In the genomic region with DNA sequence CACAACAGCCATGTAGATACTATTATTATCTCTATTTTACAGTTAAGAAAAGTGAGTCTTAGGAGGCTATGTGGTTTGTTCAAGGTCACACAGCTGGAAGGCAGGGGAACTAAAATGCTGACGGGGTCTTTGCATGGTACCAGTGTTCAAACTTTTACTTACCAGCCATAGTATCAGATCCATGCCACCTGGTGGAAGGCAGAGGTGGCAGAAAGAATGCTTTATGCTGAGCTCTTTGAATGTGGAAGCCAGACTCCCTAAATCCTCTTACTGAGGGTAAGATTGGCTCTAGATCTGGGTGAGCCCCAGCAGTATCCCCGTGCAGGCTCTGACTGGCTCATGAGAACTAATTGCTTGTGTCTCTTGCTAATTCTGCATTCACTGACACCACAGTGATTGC, we compare ENCODE assay signal across 21 cellular contexts. TPM values are rescaled to one million over a fixed set of nuclear protein-coding genes. Genes with fewer than 3 reads are reported as not detected.
A peak's percentile ranks its signal among the peaks of the same experiment; 100 is the strongest.
DNase-seq lines count a peak whose midpoint lies in the region; ATAC-seq and TF ChIP-seq lines count a peak whose summit lies in the region.
"Had no signal": no experiment of that assay in that cellular context is flagged by ENCODE, and none has a peak within 500 bp of the region (broad histone marks: within the 10 kb centered on the region; RNA-seq: fewer than 3 reads in every experiment).

No MANE protein-coding gene starts in this region.

- no peaks in the 10 kb centered on the region for H3K9me2 ChIP-seq in Karpas-422 (replicated peaks; ENCODE audit: insufficient read depth, low read length)

- H3K9me3 ChIP-seq in AG04450 (ENCODE audit: control insufficient read depth, insufficient read depth, low read length) (no peaks in the 10 kb centered on the region), Karpas-422 (ENCODE audit: low read length) (no peaks in the 10 kb centered on the region), mesenchymal stem cell (ENCODE audit: control insufficient read depth, low read length) (no peaks in the 10 kb centered on the region), A673 (ENCODE audit: low read depth, low read length, poor library complexity, severe bottlenecking) (no peaks in the 10 kb centered on the region)
- H3K9me3 ChIP-seq: gastroesophageal sphincter, MG63, psoas muscle had no signal

- WGBS in mesenchymal stem cell: 45% methylated on average over 2 of the region's 2 CpGs

- ATAC-seq in GM21717 (IDR thresholded peaks at IDR 0.05; ENCODE audit: unreplicated experiment): no peak
- ATAC-seq: activated CD4-positive, alpha-beta T cell treated with anti-CD3 and anti-CD28 coated beads for 36 hours; effector memory CD8-positive, alpha-beta T cell; gastroesophageal sphincter; psoas muscle; stimulated activated naive CD8-positive, alpha-beta T cell treated with anti-CD3 and anti-CD28 coated beads, Interleukin-15, amount 100 ng/mL, for 72 hours had no signal

- H2AFZ ChIP-seq in Karpas-422 (ENCODE audit: low read length): no peak overlapping the region
- H2AFZ ChIP-seq in mesenchymal stem cell (ENCODE audit: low read depth, low read length): no peak overlapping the region

- peaks cover 2% of the 10 kb centered on the region for H3K79me1 ChIP-seq in mesenchymal stem cell (replicated peaks; ENCODE audit: low read length, poor library complexity, severe bottlenecking)

- intact Hi-C loops in A673 (cut with micrococcal nuclease; ENCODE audit: unreplicated experiment): no loop called here

- POLR2A ChIA-PET in AG04450 (lab: Yijun Ruan, JAX) (no interaction called here), A673 (lab: Charles Lee; ENCODE audit: low non-redundant PET) (interaction anchor here (0.6 kb wide), 1 partner anchor 20 kb away, joined by 3 read pairs; no protein-coding TSS in a partner anchor)

- DNase-seq in AG04450 (ENCODE audit: low read depth, low spot score): no peak
- DNase-seq in Karpas-422: peak; percentile 46
- DNase-seq in astrocyte of the cerebellum (ENCODE audit: low read depth): no peak
- DNase-seq in fibroblast of the aortic adventitia (ENCODE audit: low read depth): no peak
- no peak for DNase-seq in mesenchymal stem cell
- DNase-seq in A673 (ENCODE audit: low spot score): no peak
- DNase-seq in activated CD4-positive, CD25-positive, alpha-beta regulatory T cell treated with anti-CD3 and anti-CD28 coated beads, Interleukin-2, amount 50 U/mL, for 72 hours: no peak
- DNase-seq: activated CD4-positive, alpha-beta T cell treated with anti-CD3 and anti-CD28 coated beads for 36 hours; activated CD8-positive, alpha-beta memory T cell treated with anti-CD3 and anti-CD28 coated beads, Interleukin-2, amount 50 U/mL, for 48 hours; AML-193; DMS153; effector memory CD8-positive, alpha-beta T cell; MG63; NCI-H2107; NCI-H774; psoas muscle; Right ventricle myocardium superior; stimulated activated CD4-positive, alpha-beta T cell treated with anti-CD3 and anti-CD28 coated beads, Interleukin-15, amount 100 ng/mL, for 24 hours; stimulated activated naive CD8-positive, alpha-beta T cell treated with anti-CD3 and anti-CD28 coated beads, Interleukin-15, amount 100 ng/mL, for 72 hours had no signal

- H3K4me1 ChIP-seq in Karpas-422 (ENCODE audit: low read length): no peaks in the 10 kb centered on the region
- H3K4me1 ChIP-seq in mesenchymal stem cell (ENCODE audit: control insufficient read depth, insufficient read depth, low read depth, low read length): peaks cover 6% of the 10 kb centered on the region
- H3K4me1 ChIP-seq in A673 (ENCODE audit: insufficient read depth, low read length, poor library complexity, severe bottlenecking): no peaks in the 10 kb centered on the region
- H3K4me1 ChIP-seq: psoas muscle had no signal

- H4K91ac ChIP-seq in mesenchymal stem cell (ENCODE audit: low read length): no peak overlapping the region

- H3K79me2 ChIP-seq in Karpas-422 (ENCODE audit: low read length): no peaks in the 10 kb centered on the region

- no peak overlapping the region for H3K23ac ChIP-seq in mesenchymal stem cell (ENCODE audit: low read length in 2 of 2)

- H2BK120ac ChIP-seq in mesenchymal stem cell (ENCODE audit: low read depth, low read length): no peak overlapping the region

- H3K4me3 ChIP-seq in AG04450 (ENCODE audit: low read depth, low read length): no peak overlapping the region
- no peak overlapping the region for H3K4me3 ChIP-seq in Karpas-422 (ENCODE audit: low read length)
- no peak overlapping the region for H3K4me3 ChIP-seq in astrocyte of the cerebellum (ENCODE audit: low read depth, low read length)
- H3K4me3 ChIP-seq in fibroblast of the aortic adventitia (ENCODE audit: low read depth, low read length): no peak overlapping the region
- no peak overlapping the region for H3K4me3 ChIP-seq in mesenchymal stem cell (ENCODE audit: insufficient read depth in 1 of 2, low read depth in 1 of 2, low read length in 2 of 2)
- no peak overlapping the region for H3K4me3 ChIP-seq in A673 (ENCODE audit: low read depth, low read length, poor library complexity, severe bottlenecking)
- H3K4me3 ChIP-seq: gastroesophageal sphincter, MG63, psoas muscle had no signal

- CTCF ChIA-PET in AG04450 (lab: Charles Lee): interaction anchor here (1.2 to 1.9 kb wide), 2 partner anchors 8 to 94 kb away, joined by 3 to 5 read pairs; no protein-coding TSS in a partner anchor
- CTCF ChIA-PET in A673 (lab: Charles Lee): no interaction called here

- in situ Hi-C loops in astrocyte of the cerebellum (cut with HindIII; ENCODE audit: low sequenced_read_pairs): no loop called here

- H3K18ac ChIP-seq in mesenchymal stem cell (ENCODE audit: low read depth in 1 of 2, low read length in 2 of 2): no peak overlapping the region

- no peak overlapping the region for H3K4ac ChIP-seq in mesenchymal stem cell (ENCODE audit: low read depth in 1 of 2, low read length in 2 of 2)

- H2BK15ac ChIP-seq in mesenchymal stem cell (ENCODE audit: low read depth, poor library complexity, severe bottlenecking): no peak overlapping the region

- H3K27ac ChIP-seq in AG04450 (ENCODE audit: low read depth, low read length) (no peak overlapping the region), Karpas-422 (ENCODE audit: low read length) (no peak overlapping the region), mesenchymal stem cell (ENCODE audit: low read length, poor library complexity, severe bottlenecking) (no peak overlapping the region), A673 (ENCODE audit: low read depth, low read length, poor library complexity, severe bottlenecking) (no peak overlapping the region)
- H3K27ac ChIP-seq: psoas muscle had no signal

- H3K9ac ChIP-seq in Karpas-422 (ENCODE audit: low read length) (no peak overlapping the region), mesenchymal stem cell (ENCODE audit: low read length) (no peak overlapping the region)

- no peaks in the 10 kb centered on the region for H4K20me1 ChIP-seq in Karpas-422 (ENCODE audit: insufficient read depth, low read depth, low read length)

- H4K8ac ChIP-seq in mesenchymal stem cell (ENCODE audit: low read length): no peak overlapping the region

- no peak overlapping the region for H3K14ac ChIP-seq in mesenchymal stem cell (ENCODE audit: low read length in 2 of 2)

- H2AK5ac ChIP-seq in mesenchymal stem cell (ENCODE audit: low read length, severe bottlenecking): no peak overlapping the region

- H3K27me3 ChIP-seq in AG04450 (ENCODE audit: control insufficient read depth, insufficient read depth, low read length) (no peaks in the 10 kb centered on the region), Karpas-422 (ENCODE audit: low read length) (no peaks in the 10 kb centered on the region), mesenchymal stem cell (ENCODE audit: control insufficient read depth in 1 of 2, insufficient read depth in 1 of 2, low read length in 2 of 2) (no peaks in the 10 kb centered on the region), A673 (replicated peaks; ENCODE audit: insufficient read depth, low read depth, low read length, poor library complexity) (no peaks in the 10 kb centered on the region)
- H3K27me3 ChIP-seq: gastroesophageal sphincter, MG63 had no signal

- H3K36me3 ChIP-seq in Karpas-422 (ENCODE audit: insufficient read depth, low read length) (no peaks in the 10 kb centered on the region), mesenchymal stem cell (ENCODE audit: control insufficient read depth in 1 of 2, insufficient read depth in 2 of 2, low read depth in 1 of 2, low read length in 2 of 2) (no peaks in the 10 kb centered on the region), A673 (ENCODE audit: insufficient read depth, low read length, poor library complexity, severe bottlenecking) (no peaks in the 10 kb centered on the region)
- H3K36me3 ChIP-seq: gastroesophageal sphincter, MG63 had no signal

- no peak overlapping the region for H2BK5ac ChIP-seq in mesenchymal stem cell (ENCODE audit: low read depth, low read length, poor library complexity, severe bottlenecking)

- H2BK12ac ChIP-seq in mesenchymal stem cell (ENCODE audit: low read length in 2 of 2): no peak overlapping the region

- 0 out of 2 replicates have a peak, but pooled peaks have one; percentile 8 for TF ChIP-seq CTCF in AG04450 (IDR thresholded peaks at IDR 0.05; ENCODE audit: low read depth, low read length)
- TF ChIP-seq CTCF in astrocyte of the cerebellum (IDR thresholded peaks at IDR 0.05; ENCODE audit: low read depth, low read length, missing control alignments): peak; percentile 24
- TF ChIP-seq CTCF in fibroblast of the aortic adventitia (IDR thresholded peaks at IDR 0.05; ENCODE audit: insufficient read depth, low read length): peak; percentile 13
- TF ChIP-seq CTCF in A673 (conservative IDR thresholded peaks at IDR 0.05; ENCODE audit: low read depth, low read length): no peak

- BruUV-seq in A673 (replicated peaks; lab: Mats Ljungman, UMichigan): no TSS peak

- no peak overlapping the region for H3K4me2 ChIP-seq in Karpas-422 (ENCODE audit: low read depth, low read length, poor library complexity, severe bottlenecking)
- H3K4me2 ChIP-seq in mesenchymal stem cell (ENCODE audit: low read length, poor library complexity, severe bottlenecking): no peak overlapping the region

RNA-seq across cellular contexts. Expression of gene NAV2, which starts 54.3 kb away (rescaled TPM):
- polyA plus RNA-seq in AG04450 (2011; rRNA removed): 5.1 and 7.2 TPM in 2 replicates
- polyA minus RNA-seq in AG04450 (2011; rRNA and poly(A)+ RNA removed): 22.0 and 25.3 TPM in 2 replicates
- 0.04 TPM in 1 of 2 replicates, not detected in the other for total RNA-seq in Karpas-422 (2014; rRNA removed; shearing (Covaris generic); ENCODE audit: low replicate concordance)
- total RNA-seq in fibroblast of the aortic adventitia (ENCODE audit: low replicate concordance) (6.5 and 44.6 TPM in 2 replicates), A673 (2021) (0.07 TPM in 1 of 2 replicates, not detected in the other)
- polyA plus RNA-seq in mesenchymal stem cell (2013, experiment 1 of 2): 3.2 TPM
- polyA plus RNA-seq in mesenchymal stem cell (2013, experiment 2 of 2): 3.0 TPM
